Comparison of ENCODE assay signal across 7 cellular contexts in the genomic region with DNA sequence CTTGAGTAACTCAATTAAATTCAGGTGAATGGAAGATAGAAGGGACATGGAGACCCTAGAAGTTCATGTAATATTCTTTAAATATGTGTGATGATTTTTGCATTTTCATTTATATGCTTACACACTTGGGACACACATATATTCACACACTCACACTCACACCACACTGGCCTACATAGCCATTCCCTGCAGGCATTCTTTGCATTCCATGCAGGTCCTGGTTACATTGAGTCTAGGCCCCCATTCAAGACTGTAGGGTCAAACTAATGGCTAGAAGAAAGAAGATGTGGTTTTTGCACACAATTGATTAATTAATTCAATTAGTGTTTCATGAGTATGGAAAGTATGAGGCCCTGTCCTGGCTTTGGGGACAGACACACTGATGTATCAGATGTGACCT.
"Had no signal": no experiment of that assay in that cellular context is flagged by ENCODE, and none has a peak within 500 bp of the region (broad histone marks: within the 10 kb centered on the region; RNA-seq: fewer than 3 reads in every experiment).

No MANE protein-coding gene starts in this region.

- FAIRE-seq: HepG2, K562 had no signal

- H3K36me3 ChIP-seq: HAP-1 had no signal

- DNase-seq: H7, HFFc6 had no signal

- H3K27ac ChIP-seq: HL-60 had no signal

- H2AFZ ChIP-seq: GM23338 had no signal

- H3K9me3 ChIP-seq: HAP-1 had no signal

- H3K4me2 ChIP-seq: GM23338 had no signal

- H3K4me3 ChIP-seq: GM23338, HAP-1, K562 had no signal
